8 cellular contexts compared by ENCODE assay signal in the genomic region with DNA sequence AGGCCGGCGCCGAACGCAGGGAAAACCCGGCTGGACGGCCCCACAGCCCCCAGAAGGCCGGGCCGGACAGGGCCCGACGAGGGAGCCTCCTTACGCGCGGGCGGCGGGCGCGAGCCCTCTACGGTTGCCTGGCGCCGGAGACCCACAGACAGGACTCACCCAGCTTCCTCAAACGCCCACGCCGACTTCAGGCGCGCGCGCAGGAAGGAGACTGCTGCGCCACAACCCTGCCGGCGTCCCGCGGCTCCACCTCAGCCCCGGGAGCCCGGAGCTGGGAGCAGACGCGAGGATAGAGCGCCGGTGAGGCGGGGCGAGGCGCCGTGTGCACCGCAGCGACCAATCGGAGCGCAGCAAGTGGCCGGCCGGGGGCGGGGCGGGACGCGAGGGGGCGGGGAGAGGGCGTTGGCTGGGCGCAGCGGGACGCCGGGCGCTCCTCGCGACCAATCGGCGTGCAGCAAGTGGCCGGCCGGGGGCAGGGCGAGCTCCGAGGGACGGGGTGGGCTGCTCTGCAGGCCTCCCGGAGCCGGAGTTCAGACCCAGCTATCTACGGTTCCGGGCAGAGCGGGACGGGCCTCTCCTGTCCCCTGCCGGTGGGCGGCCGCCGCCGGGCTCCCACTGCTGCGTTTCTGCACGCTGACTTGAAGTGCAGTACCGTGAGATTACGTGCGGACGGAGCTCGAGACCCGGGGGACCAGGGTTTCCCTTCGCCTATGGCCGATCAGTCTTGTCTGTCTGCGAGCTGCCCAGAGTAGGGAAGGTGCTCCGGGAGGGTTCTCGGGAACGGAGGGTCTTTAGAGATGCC. TPM values are rescaled to one million over a fixed set of nuclear protein-coding genes. Genes with fewer than 3 reads are reported as not detected.
DNase-seq lines count a peak whose midpoint lies in the region; ATAC-seq and TF ChIP-seq lines count a peak whose summit lies in the region.

TMEM50B (minus strand) TSS at position 296 of the 802 bp plus-strand sequence. CDS start 11,089 bp downstream, outside the sequence.

- H3K36me3 ChIP-seq in OCI-LY3 (replicated peaks; ENCODE audit: low read depth, low read length) (no peaks in the 10 kb centered on the region), mucosa of descending colon (ENCODE audit: low read depth) (no peaks in the 10 kb centered on the region)

- peak within 1 kb of the TSS; percentile 62 for H2AFZ ChIP-seq in OCI-LY3 (ENCODE audit: low read depth, low read length)

- H3K4me3 ChIP-seq in OCI-LY3 (ENCODE audit: low read length) (peak within 1 kb of the TSS; percentile 82), mucosa of descending colon (peak within 1 kb of the TSS; percentile 88)

- peak; percentile 83 for ATAC-seq in GM21526 (IDR thresholded peaks at IDR 0.05; ENCODE audit: low FRiP score, unreplicated experiment)
- peak; percentile 97 for ATAC-seq in mucosa of descending colon

- intact Hi-C loops in mucosa of descending colon (cut with DNase I, micrococcal nuclease) = no loop called here

- TF ChIP-seq CTCF in OCI-LY3 (IDR thresholded peaks at IDR 0.05; ENCODE audit: low read depth, low read length) (no peak), mucosa of descending colon (IDR thresholded peaks at IDR 0.05) (peak; percentile 28)

- peak within 1 kb of the TSS; percentile 61 for H3K9ac ChIP-seq in OCI-LY3 (ENCODE audit: low read length)

- no peaks in the 10 kb centered on the region for H4K20me1 ChIP-seq in OCI-LY3 (ENCODE audit: insufficient read depth, low read length)

- peak within 1 kb of the TSS; percentile 46 for H3K27ac ChIP-seq in OCI-LY3 (ENCODE audit: low read length)

- H3K4me1 ChIP-seq in OCI-LY3 (ENCODE audit: low read length) (peaks cover 5% of the 10 kb centered on the region; the same call in 1 of the 2 replicates), mucosa of descending colon (ENCODE audit: low read depth) (peaks cover 6% of the 10 kb centered on the region)

- H3K9me3 ChIP-seq in OCI-LY3 (ENCODE audit: insufficient read depth, low read length) = no peaks in the 10 kb centered on the region
- H3K9me3 ChIP-seq in mucosa of descending colon = no peaks in the 10 kb centered on the region

- peak within 1 kb of the TSS; percentile 87 for H3K4me2 ChIP-seq in OCI-LY3 (ENCODE audit: low read length)

- H3K27me3 ChIP-seq in OCI-LY3 (ENCODE audit: low read depth, low read length) = 0 out of 2 replicates have a peak, but pooled peaks cover 7% of the 10 kb centered on the region

- DNase-seq in DMS 273 treated with DMSO at 0.1 percent for 48 hours (lab: John Stamatoyannopoulos, UW) (peak; percentile 73), HuH-7.5 (ENCODE audit: low spot score) (peak; percentile 76), activated T-cell treated with anti-CD3 and anti-CD28 coated beads for 1 hour (ENCODE audit: low read depth) (peak; percentile 91), epidermal melanocyte (ENCODE audit: insufficient read length, low spot score) (peak; percentile 91), mucosa of descending colon (peak; percentile 97 to 98 (median 97))
- peak; percentile 97 for DNase-seq in stimulated activated CD8-positive, alpha-beta memory T cell treated with anti-CD3 and anti-CD28 coated beads, Interleukin-4, amount 100 ng/mL, for 24 hours (ENCODE audit: low read depth)

- peaks cover 11% of the 10 kb centered on the region; the same call in 1 of the 2 replicates for H3K79me2 ChIP-seq in OCI-LY3 (ENCODE audit: low read length)

RNA-seq across cellular contexts. Expression of gene TMEM50B, which starts in this region (rescaled TPM):
- total RNA-seq in mucosa of descending colon = 10 to 100 TPM; 40.5 to 53.1 (median 42.2) TPM

Comparison
In these comparisons a context has a peak if more than half of its experiments do, and no peak if none do; other contexts are left out.
1. Peak in every context shown above with its lines: DNase-seq, ATAC-seq, H3K4me3 ChIP-seq and H3K27ac ChIP-seq.